ENCODE assay signal across 20 cellular contexts in the genomic region with DNA sequence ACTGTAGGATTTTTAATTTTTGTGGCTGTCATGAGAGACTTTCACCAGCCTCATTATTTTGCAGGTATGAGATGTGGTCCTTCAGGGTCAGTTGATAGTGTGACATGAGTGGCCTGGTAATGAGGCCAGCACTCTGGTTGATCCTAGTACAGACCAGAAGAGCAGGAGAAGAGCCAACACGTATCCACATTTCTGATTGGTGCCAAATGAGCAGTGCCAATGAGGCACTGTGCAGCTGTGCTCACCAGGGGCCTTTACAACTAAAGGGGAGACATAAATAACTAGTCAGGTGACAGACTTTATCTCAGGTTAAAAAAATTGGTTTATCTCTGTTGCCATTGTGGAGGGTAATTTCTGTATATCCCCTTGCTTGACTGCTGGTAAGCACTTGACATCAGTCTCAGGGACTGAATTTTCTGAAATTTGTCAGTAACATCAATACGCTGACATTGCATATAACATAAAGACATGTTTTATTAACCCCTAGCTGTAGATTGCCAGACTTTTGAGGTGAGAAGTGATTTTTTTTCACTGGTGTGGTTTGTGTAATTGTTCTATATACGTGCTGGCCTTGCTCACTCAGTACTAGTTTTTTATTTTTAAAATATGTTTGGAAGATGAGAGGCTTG.
DNase-seq lines count a peak whose midpoint lies in the region; ATAC-seq and TF ChIP-seq lines count a peak whose summit lies in the region.
"Had no signal": no experiment of that assay in that cellular context is flagged by ENCODE, and none has a peak within 500 bp of the region (broad histone marks: within the 10 kb centered on the region; RNA-seq: fewer than 3 reads in every experiment).

No MANE protein-coding gene starts in this region.

- TF ChIP-seq EP300 in transverse colon (IDR thresholded peaks at IDR 0.05; ENCODE audit: low read depth): no peak

- no peak overlapping the region for H2AK5ac ChIP-seq in mesendoderm (ENCODE audit: low read length)

- no peak overlapping the region for H3K4me3 ChIP-seq in mesendoderm (ENCODE audit: low read length)
- no peak overlapping the region for H3K4me3 ChIP-seq in transverse colon
- H3K4me3 ChIP-seq in colonic mucosa: no peak overlapping the region
- H3K4me3 ChIP-seq: hepatocyte had no signal

- peaks cover 68% of the 10 kb centered on the region for H3K79me2 ChIP-seq in mesendoderm (ENCODE audit: control insufficient read depth, insufficient read depth, low read length)

- no peak for ATAC-seq in activated T-cell treated with anti-CD3 and anti-CD28 coated beads, Interleukin-2, amount 50 U/mL, for 4 hours
- no peak for ATAC-seq in GM18868 (IDR thresholded peaks at IDR 0.05; ENCODE audit: unreplicated experiment)
- ATAC-seq: activated naive CD8-positive, alpha-beta T cell treated with anti-CD3 and anti-CD28 coated beads, Interleukin-2, amount 50 U/mL, for 24 hours; esophagus mucosa; sciatic nerve had no signal

- H3K36me3 Mint-ChIP-seq in activated T-cell treated with anti-CD3 and anti-CD28 coated beads, Interleukin-2, amount 50 U/mL, for 24 hours (ENCODE audit: low read depth): peaks cover 5% of the 10 kb centered on the region
- no peaks in the 10 kb centered on the region for H3K36me3 Mint-ChIP-seq in activated T-cell treated with anti-CD3 and anti-CD28 coated beads, Interleukin-2, amount 50 U/mL, for 4 hours (ENCODE audit: insufficient read depth)
- no peaks in the 10 kb centered on the region for H3K36me3 Mint-ChIP-seq in brain
- H3K36me3 Mint-ChIP-seq: naive B cell had no signal

- H3K27ac ChIP-seq in mesendoderm (ENCODE audit: low read depth, low read length): no peak overlapping the region
- peak overlapping the region; percentile 75 to 84 (median 80) for H3K27ac ChIP-seq in transverse colon
- no peak overlapping the region for H3K27ac ChIP-seq in colonic mucosa
- H3K27ac ChIP-seq: hepatocyte had no signal

- no peak overlapping the region for H3K4ac ChIP-seq in mesendoderm (ENCODE audit: low read depth, low read length)

- in situ Hi-C loops in transverse colon (cut with MboI; ENCODE audit: low pct_ligation_motif_present in 1 of 4, low pct_unique_long_range_greater_than_20kb in 1 of 4, low sequenced_read_pairs in 3 of 4): no loop called here
- in situ Hi-C loops in KBM-7 (cut with MboI; ENCODE audit: low pct_unique_long_range_greater_than_20kb, low sequenced_read_pairs): no loop called here

- no peak overlapping the region for H2BK15ac ChIP-seq in mesendoderm (replicated peaks; ENCODE audit: low read depth)

- no peak for DNase-seq in activated T-cell treated with anti-CD3 and anti-CD28 coated beads, Interleukin-2, amount 50 U/mL, for 24 hours
- no peak for DNase-seq in activated T-cell treated with anti-CD3 and anti-CD28 coated beads, Interleukin-2, amount 50 U/mL, for 4 hours
- no peak for DNase-seq in mesendoderm
- DNase-seq in transverse colon: no peak
- no peak for DNase-seq in colonic mucosa
- no peak for DNase-seq in KBM-7
- DNase-seq: activated CD4-positive, alpha-beta T cell treated with anti-CD3 and anti-CD28 coated beads for 4 hours; activated naive CD8-positive, alpha-beta T cell treated with anti-CD3 and anti-CD28 coated beads, Interleukin-2, amount 50 U/mL, for 24 hours; activated T-cell treated with anti-CD3 and anti-CD28 coated beads for 4 hours; HCEC 1CT; naive B cell; NCI-H774; stimulated activated CD4-positive, alpha-beta T cell treated with anti-CD3 and anti-CD28 coated beads, Interleukin-4, amount 100 ng/mL, for 4 hours had no signal

- H3K9me3 Mint-ChIP-seq in activated T-cell treated with anti-CD3 and anti-CD28 coated beads, Interleukin-2, amount 50 U/mL, for 24 hours: no peaks in the 10 kb centered on the region
- no peaks in the 10 kb centered on the region for H3K9me3 Mint-ChIP-seq in activated T-cell treated with anti-CD3 and anti-CD28 coated beads, Interleukin-2, amount 50 U/mL, for 4 hours
- no peaks in the 10 kb centered on the region for H3K9me3 Mint-ChIP-seq in brain
- H3K9me3 Mint-ChIP-seq: activated naive CD8-positive, alpha-beta T cell treated with anti-CD3 and anti-CD28 coated beads, Interleukin-2, amount 50 U/mL, for 24 hours; IgD-negative memory B cell; naive B cell; T-helper 2 cell treated with Interferon-gamma antibody and Interleukin-4, amounts not matched to agents 5 μg/mL and 100 μg/mL, for 36 hours had no signal

- H3K27me3 ChIP-seq in mesendoderm (ENCODE audit: insufficient read depth, low read length, poor library complexity): no peaks in the 10 kb centered on the region
- no peaks in the 10 kb centered on the region for H3K27me3 ChIP-seq in transverse colon
- no peaks in the 10 kb centered on the region for H3K27me3 ChIP-seq in colonic mucosa
- H3K27me3 ChIP-seq: hepatocyte had no signal

- peak overlapping the region; percentile 2 for H3K56ac ChIP-seq in mesendoderm (ENCODE audit: low read length)

- TF ChIP-seq CTCF in brain (conservative IDR thresholded peaks at IDR 0.05) (no peak), transverse colon (IDR thresholded peaks at IDR 0.05) (no peak), colonic mucosa (IDR thresholded peaks at IDR 0.05) (no peak)

- H3K9ac ChIP-seq in mesendoderm (ENCODE audit: low read length) (no peak overlapping the region), colonic mucosa (ENCODE audit: low read depth in 2 of 2, low read length in 2 of 2) (no peak overlapping the region)

- no peak overlapping the region for H3K4me2 ChIP-seq in mesendoderm (ENCODE audit: low read length)
- H3K4me2 ChIP-seq: hepatocyte had no signal

- peak overlapping the region; percentile 57 for H2BK5ac ChIP-seq in mesendoderm (ENCODE audit: low read length)

- H3K4me1 ChIP-seq in mesendoderm (ENCODE audit: control insufficient read depth, low read depth, low read length): peaks cover 40% of the 10 kb centered on the region
- H3K4me1 ChIP-seq in transverse colon: peaks cover 44 to 88% (median 70%) of the 10 kb centered on the region in 4 donors
- H3K4me1 ChIP-seq in colonic mucosa: peaks cover 19% of the 10 kb centered on the region

- H3K27ac Mint-ChIP-seq in activated T-cell treated with anti-CD3 and anti-CD28 coated beads, Interleukin-2, amount 50 U/mL, for 24 hours: peak overlapping the region; percentile 70
- peak overlapping the region; percentile 76 to 98 (median 95) for H3K27ac Mint-ChIP-seq in brain
- H3K27ac Mint-ChIP-seq: activated naive CD8-positive, alpha-beta T cell treated with anti-CD3 and anti-CD28 coated beads, Interleukin-2, amount 50 U/mL, for 24 hours; T-helper 2 cell treated with Interferon-gamma antibody and Interleukin-4, amounts not matched to agents 5 μg/mL and 100 μg/mL, for 36 hours had no signal

- no peaks in the 10 kb centered on the region for H3K27me3 Mint-ChIP-seq in activated T-cell treated with anti-CD3 and anti-CD28 coated beads, Interleukin-2, amount 50 U/mL, for 24 hours
- no peaks in the 10 kb centered on the region for H3K27me3 Mint-ChIP-seq in activated T-cell treated with anti-CD3 and anti-CD28 coated beads, Interleukin-2, amount 50 U/mL, for 4 hours (ENCODE audit: low read depth)
- H3K27me3 Mint-ChIP-seq in brain: no peaks in the 10 kb centered on the region
- H3K27me3 Mint-ChIP-seq: activated naive CD8-positive, alpha-beta T cell treated with anti-CD3 and anti-CD28 coated beads, Interleukin-2, amount 50 U/mL, for 24 hours; IgD-negative memory B cell; naive B cell had no signal

- no CpG with 5 or more reads among the region's 3 CpGs for WGBS in mesendoderm (ENCODE audit: extremely low coverage, insufficient coverage, low lambda C conversion rate)
- WGBS in transverse colon (ENCODE audit: low coverage in 1 of 2), 2 donors: 62 to 68% methylated on average over 3 of the region's 3 CpGs

- peaks cover 2% of the 10 kb centered on the region for H3K79me1 ChIP-seq in mesendoderm (ENCODE audit: low read length)

- no peak overlapping the region for H4K8ac ChIP-seq in mesendoderm (ENCODE audit: low read depth, low read length)

- H3K4me3 Mint-ChIP-seq in activated T-cell treated with anti-CD3 and anti-CD28 coated beads, Interleukin-2, amount 50 U/mL, for 24 hours: no peak overlapping the region
- H3K4me3 Mint-ChIP-seq in activated T-cell treated with anti-CD3 and anti-CD28 coated beads, Interleukin-2, amount 50 U/mL, for 4 hours: no peak overlapping the region
- peak overlapping the region in 3 of 5 experiments; percentile 4 to 55 (median 24) for H3K4me3 Mint-ChIP-seq in brain
- H3K4me3 Mint-ChIP-seq: activated naive CD8-positive, alpha-beta T cell treated with anti-CD3 and anti-CD28 coated beads, Interleukin-2, amount 50 U/mL, for 24 hours; T-helper 2 cell treated with Interferon-gamma antibody and Interleukin-4, amounts not matched to agents 5 μg/mL and 100 μg/mL, for 36 hours had no signal

- TF ChIP-seq POLR2A in transverse colon (IDR thresholded peaks at IDR 0.05): no peak

- H3K4me1 Mint-ChIP-seq in activated T-cell treated with anti-CD3 and anti-CD28 coated beads, Interleukin-2, amount 50 U/mL, for 24 hours (ENCODE audit: low read depth): peaks cover 48% of the 10 kb centered on the region
- H3K4me1 Mint-ChIP-seq in activated T-cell treated with anti-CD3 and anti-CD28 coated beads, Interleukin-2, amount 50 U/mL, for 4 hours (ENCODE audit: low read depth): peaks cover 42% of the 10 kb centered on the region
- H3K4me1 Mint-ChIP-seq in brain: peaks cover 58% of the 10 kb centered on the region

- intact Hi-C loops in transverse colon (cut with DNase I; ENCODE audit: low total_unique reads): no loop called here
- intact Hi-C loops in colonic mucosa (cut with DNase I): no loop called here

- H2BK120ac ChIP-seq in mesendoderm (ENCODE audit: low read depth, low read length): no peak overlapping the region

- H3K23ac ChIP-seq in mesendoderm (ENCODE audit: low read length): peak overlapping the region; percentile 7

- no peak overlapping the region for H4K5ac ChIP-seq in mesendoderm (ENCODE audit: low read length)

- no peaks in the 10 kb centered on the region for H3K9me3 ChIP-seq in transverse colon
- no peaks in the 10 kb centered on the region for H3K9me3 ChIP-seq in colonic mucosa

- H3K18ac ChIP-seq in mesendoderm (ENCODE audit: low read length): no peak overlapping the region

- H3K36me3 ChIP-seq in mesendoderm (ENCODE audit: control insufficient read depth, insufficient read depth, low read length) (no peaks in the 10 kb centered on the region), transverse colon (no peaks in the 10 kb centered on the region), colonic mucosa (no peaks in the 10 kb centered on the region)

Comparison
In these comparisons a context has a peak if more than half of its experiments do, and no peak if none do; other contexts are left out.
1. H3K4me3 Mint-ChIP-seq: peak in brain (3 of 5); none in activated T-cell treated with anti-CD3 and anti-CD28 coated beads, Interleukin-2, amount 50 U/mL, for 24 hours (single experiment) and activated T-cell treated with anti-CD3 and anti-CD28 coated beads, Interleukin-2, amount 50 U/mL, for 4 hours (single experiment).
2. H3K27ac ChIP-seq: peak in transverse colon (4 of 4); none in mesendoderm (single experiment) and colonic mucosa (single experiment).